In the genomic region with DNA sequence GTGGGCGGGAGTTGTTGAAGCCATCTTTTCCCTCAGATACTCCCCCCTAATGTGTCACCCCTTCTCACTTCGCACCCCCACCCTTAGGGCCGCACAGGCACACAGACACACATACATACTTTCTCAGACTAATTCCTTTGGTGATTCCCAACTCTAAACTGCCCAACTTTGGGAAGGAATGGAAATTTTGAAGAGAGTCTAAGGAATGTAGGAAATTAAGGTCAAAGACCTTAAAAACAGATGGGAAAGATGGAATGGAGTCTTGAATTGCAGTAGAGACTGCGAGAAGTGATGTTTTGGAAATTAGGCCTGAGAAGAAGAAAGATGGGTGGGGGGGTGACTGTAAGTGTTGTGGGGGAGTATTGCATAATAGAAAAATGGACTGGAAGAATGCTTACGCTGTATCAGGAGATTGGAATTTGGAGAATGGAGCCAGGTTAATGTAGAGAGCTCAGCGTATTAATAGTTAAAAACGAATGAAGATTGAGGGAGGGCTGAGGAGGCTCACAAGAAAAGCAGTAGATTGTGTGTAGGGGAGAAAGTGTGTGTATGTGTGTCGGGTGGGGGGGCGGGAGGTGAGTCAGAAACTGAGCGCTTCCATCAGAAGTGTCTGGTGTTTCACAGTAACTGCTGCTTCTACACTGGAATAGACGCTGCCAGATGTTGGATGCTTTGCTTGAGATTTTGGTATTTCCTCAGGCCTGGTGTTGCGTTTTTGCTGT, we compare ENCODE assay signal across 8 cellular contexts. TPM values are rescaled to one million over a fixed set of nuclear protein-coding genes. Genes with fewer than 3 reads are reported as not detected.
A peak's percentile ranks its signal among the peaks of the same experiment; 100 is the strongest.
DNase-seq lines count a peak whose midpoint lies in the region; ATAC-seq and TF ChIP-seq lines count a peak whose summit lies in the region.

No MANE protein-coding gene starts in this region.

- H3K4me2 ChIP-seq in HCT116 (ENCODE audit: low read length): peak overlapping the region; percentile 81
- peak overlapping the region; percentile 99 for H3K4me2 ChIP-seq in osteoblast (ENCODE audit: insufficient read depth, low read length)

- H3K27me3 ChIP-seq in HCT116 (ENCODE audit: insufficient read depth, low read length) (no peaks in the 10 kb centered on the region), osteoblast (ENCODE audit: insufficient read depth, low read length) (no peaks in the 10 kb centered on the region)

- intact Hi-C loops in HCT116 (cut with micrococcal nuclease): loop anchor here (5.0 kb wide), 3 partner anchors 127 to 637 kb away; a partner anchor contains a TSS

- CTCF ChIA-PET in HCT116 (lab: Charles Lee): no interaction called here

- peaks cover 20 to 31% of the 10 kb centered on the region in 2 experiments for H3K4me1 ChIP-seq in HCT116 (ENCODE audit: control insufficient read depth in 1 of 2, insufficient read depth in 2 of 2, low read length in 2 of 2)
- H3K4me1 ChIP-seq in osteoblast (ENCODE audit: insufficient read depth, low read length): peaks cover 32% of the 10 kb centered on the region

- BruUV-seq in HCT116 (replicated peaks; lab: Mats Ljungman, UMichigan): no TSS peak

- RAD21 ChIA-PET in HCT116 (lab: Charles Lee; ENCODE audit: low non-redundant PET in 1 of 2, low total read pairs in 2 of 2, uncharacterized antibody in 2 of 2, unreplicated experiment in 2 of 2): no interaction called here

- H3K27ac ChIP-seq in HCT116 (ENCODE audit: low read depth, low read length) (peak overlapping the region; percentile 83), VCaP (peak overlapping the region; percentile 93), osteoblast (ENCODE audit: low read depth, low read length) (peak overlapping the region; percentile 96)

- H3K9me2 ChIP-seq in HCT116 (ENCODE audit: insufficient read depth): no peaks in the 10 kb centered on the region

- peak overlapping the region; percentile 95 for H3K9ac ChIP-seq in HCT116 (ENCODE audit: low read length)

- TF ChIP-seq POLR2A in HCT116 (IDR thresholded peaks at IDR 0.05; ENCODE audit: borderline replicate concordance, extremely low read depth, insufficient read depth, insufficient read length): no peak

- H2AFZ ChIP-seq in HCT116 (ENCODE audit: low read depth, low read length, poor library complexity, severe bottlenecking) (no peak overlapping the region), osteoblast (ENCODE audit: low read length) (peak overlapping the region; percentile 29)

- peaks cover 67% of the 10 kb centered on the region for H3K79me2 ChIP-seq in HCT116 (ENCODE audit: insufficient read depth, low read length)
- peaks cover 62% of the 10 kb centered on the region for H3K79me2 ChIP-seq in osteoblast (ENCODE audit: insufficient read depth, low read length)

- DNase-seq in A172 (ENCODE audit: low spot score): peak; percentile 94
- no peak for DNase-seq in HCT116 (ENCODE audit: low read depth, low spot score)
- DNase-seq in fibroblast of gingiva (ENCODE audit: low read depth): peak; percentile 85
- peak; percentile 91 for DNase-seq in osteoblast (ENCODE audit: insufficient read length, low spot score, missing footprints)
- DNase-seq in NCI-H2081 (lab: John Stamatoyannopoulos, UW): no peak
- DNase-seq in GM19240 (ENCODE audit: insufficient read length, low spot score): no peak

- ATAC-seq in HCT116: no peak
- ATAC-seq in GM18858 (IDR thresholded peaks at IDR 0.05; ENCODE audit: unreplicated experiment): no peak

- TF ChIP-seq CTCF in HCT116 (IDR thresholded peaks at IDR 0.05 in 2 of 3, conservative IDR thresholded peaks at IDR 0.05 in 1 of 3; ENCODE audit: borderline replicate concordance in 1 of 3, insufficient read depth in 1 of 3, low read depth in 2 of 3, low read length in 2 of 3) (no peak), VCaP (conservative IDR thresholded peaks at IDR 0.05) (no peak), osteoblast (IDR thresholded peaks at IDR 0.05; ENCODE audit: extremely low read depth, low read depth, low read length) (no peak)

- H3K36me3 ChIP-seq in HCT116 (ENCODE audit: control insufficient read depth in 1 of 2, insufficient read depth in 2 of 2, low read length in 2 of 2) (peaks cover 4% of the 10 kb centered on the region in 2 experiments; a peak in 2 of 4 replicates), osteoblast (ENCODE audit: insufficient read depth, low read length) (peaks cover 20% of the 10 kb centered on the region)

- H3K4me3 ChIP-seq in HCT116 (replicated peaks in 1 of 2; ENCODE audit: low read depth in 1 of 2, low read length in 2 of 2) (peak overlapping the region; percentile 79 to 90), osteoblast (ENCODE audit: insufficient read depth, low read length) (peak overlapping the region; percentile 99)

- H3K9me3 ChIP-seq in HCT116 (ENCODE audit: control insufficient read depth in 1 of 2, insufficient read depth in 1 of 2, low read depth in 1 of 2, low read length in 2 of 2) (no peaks in the 10 kb centered on the region), osteoblast (ENCODE audit: low read depth, low read length) (no peaks in the 10 kb centered on the region)

- H4K20me1 ChIP-seq in HCT116 (ENCODE audit: insufficient read depth): no peaks in the 10 kb centered on the region
- peaks cover 43% of the 10 kb centered on the region for H4K20me1 ChIP-seq in osteoblast (ENCODE audit: insufficient read depth, low read length)

- TF ChIP-seq RAD21 in HCT116 (IDR thresholded peaks at IDR 0.05; ENCODE audit: low read depth): no peak

- POLR2A ChIA-PET in HCT116 (lab: Charles Lee): interaction anchor here (1.3 kb wide), 1 partner anchor 82 kb away, joined by 3 read pairs; a partner anchor contains a TSS

TF ChIP-seq in HCT116, 20 proteins besides CTCF, POLR2A, EP300 and RAD21:
- TF ChIP-seq CEBPB (IDR thresholded peaks at IDR 0.05; ENCODE audit: low read depth): peak; percentile 60; the same call in 1 of the 2 replicates
- TF ChIP-seq, protein P1, sequence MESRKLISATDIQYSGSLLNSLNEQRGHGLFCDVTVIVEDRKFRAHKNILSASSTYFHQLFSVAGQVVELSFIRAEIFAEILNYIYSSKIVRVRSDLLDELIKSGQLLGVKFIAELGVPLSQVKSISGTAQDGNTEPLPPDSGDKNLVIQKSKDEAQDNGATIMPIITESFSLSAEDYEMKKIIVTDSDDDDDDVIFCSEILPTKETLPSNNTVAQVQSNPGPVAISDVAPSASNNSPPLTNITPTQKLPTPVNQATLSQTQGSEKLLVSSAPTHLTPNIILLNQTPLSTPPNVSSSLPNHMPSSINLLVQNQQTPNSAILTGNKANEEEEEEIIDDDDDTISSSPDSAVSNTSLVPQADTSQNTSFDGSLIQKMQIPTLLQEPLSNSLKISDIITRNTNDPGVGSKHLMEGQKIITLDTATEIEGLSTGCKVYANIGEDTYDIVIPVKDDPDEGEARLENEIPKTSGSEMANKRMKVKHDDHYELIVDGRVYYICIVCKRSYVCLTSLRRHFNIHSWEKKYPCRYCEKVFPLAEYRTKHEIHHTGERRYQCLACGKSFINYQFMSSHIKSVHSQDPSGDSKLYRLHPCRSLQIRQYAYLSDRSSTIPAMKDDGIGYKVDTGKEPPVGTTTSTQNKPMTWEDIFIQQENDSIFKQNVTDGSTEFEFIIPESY (IDR thresholded peaks at IDR 0.05; ENCODE audit: extremely low read depth, insufficient replicate concordance, low read length): no peak
TF ChIP-seq in HCT116: peak in this region for 1.

RNA-seq across cellular contexts. Expression of a gene that starts 1.7 kb away (rescaled TPM):
- total RNA-seq in A172 (2014; rRNA removed; shearing (Covaris generic)): 87.5 and 102 TPM in 2 replicates
- total RNA-seq in HCT116 (2021; ENCODE audit: unreplicated experiment) (75.4 TPM), osteoblast (64.5 and 67.7 TPM in 2 replicates)
- 52.8 and 55.0 TPM in 2 replicates for polyA plus RNA-seq in HCT116 (2012)

RNA-seq across cellular contexts. Expression of a gene that starts 10.0 kb away (rescaled TPM):
- 163 and 207 TPM in 2 replicates for total RNA-seq in A172 (2014; rRNA removed; shearing (Covaris generic))
- 68.9 TPM for total RNA-seq in HCT116 (2021; ENCODE audit: unreplicated experiment)
- polyA plus RNA-seq in HCT116 (2012): 47.7 and 57.3 TPM in 2 replicates
- 34.7 and 35.1 TPM in 2 replicates for total RNA-seq in osteoblast

RNA-seq across cellular contexts. Expression of a gene that starts 24.2 kb away (rescaled TPM):
- total RNA-seq in A172 (2014; rRNA removed; shearing (Covaris generic)): 0.17 and 0.57 TPM in 2 replicates
- total RNA-seq in HCT116 (2021; ENCODE audit: unreplicated experiment) (1.8 TPM), osteoblast (0.36 TPM in 1 of 2 replicates, not detected in the other)
- polyA plus RNA-seq in HCT116 (2012): 0.51 and 1.3 TPM in 2 replicates

RNA-seq across cellular contexts. Expression of a gene that starts 34.1 kb away (rescaled TPM):
- total RNA-seq in A172 (2014; rRNA removed; shearing (Covaris generic)): 105 and 107 TPM in 2 replicates
- total RNA-seq in HCT116 (2021; ENCODE audit: unreplicated experiment): 34.1 TPM
- 28.2 and 40.0 TPM in 2 replicates for polyA plus RNA-seq in HCT116 (2012)
- total RNA-seq in osteoblast: 25.3 and 26.8 TPM in 2 replicates

RNA-seq across cellular contexts. Expression of a gene that starts 34.3 kb away (rescaled TPM):
- 19.6 and 21.6 TPM in 2 replicates for total RNA-seq in A172 (2014; rRNA removed; shearing (Covaris generic))
- total RNA-seq in HCT116 (2021; ENCODE audit: unreplicated experiment): 5.0 TPM
- polyA plus RNA-seq in HCT116 (2012): 3.4 and 4.9 TPM in 2 replicates
- total RNA-seq in osteoblast: 10.6 and 12.7 TPM in 2 replicates

Comparison
In these comparisons a context has a peak if more than half of its experiments do, and no peak if none do; other contexts are left out.
1. DNase-seq: peak in A172 (single experiment), fibroblast of gingiva (single experiment) and osteoblast (single experiment); none in HCT116 (single experiment), NCI-H2081 (0 of 2) and GM19240 (single experiment).
2. Peak in every context shown above with its lines, with median percentiles within 50 percentile points of each other: H3K27ac ChIP-seq.